ENCODE assay signal across 8 cellular contexts in the genomic region with DNA sequence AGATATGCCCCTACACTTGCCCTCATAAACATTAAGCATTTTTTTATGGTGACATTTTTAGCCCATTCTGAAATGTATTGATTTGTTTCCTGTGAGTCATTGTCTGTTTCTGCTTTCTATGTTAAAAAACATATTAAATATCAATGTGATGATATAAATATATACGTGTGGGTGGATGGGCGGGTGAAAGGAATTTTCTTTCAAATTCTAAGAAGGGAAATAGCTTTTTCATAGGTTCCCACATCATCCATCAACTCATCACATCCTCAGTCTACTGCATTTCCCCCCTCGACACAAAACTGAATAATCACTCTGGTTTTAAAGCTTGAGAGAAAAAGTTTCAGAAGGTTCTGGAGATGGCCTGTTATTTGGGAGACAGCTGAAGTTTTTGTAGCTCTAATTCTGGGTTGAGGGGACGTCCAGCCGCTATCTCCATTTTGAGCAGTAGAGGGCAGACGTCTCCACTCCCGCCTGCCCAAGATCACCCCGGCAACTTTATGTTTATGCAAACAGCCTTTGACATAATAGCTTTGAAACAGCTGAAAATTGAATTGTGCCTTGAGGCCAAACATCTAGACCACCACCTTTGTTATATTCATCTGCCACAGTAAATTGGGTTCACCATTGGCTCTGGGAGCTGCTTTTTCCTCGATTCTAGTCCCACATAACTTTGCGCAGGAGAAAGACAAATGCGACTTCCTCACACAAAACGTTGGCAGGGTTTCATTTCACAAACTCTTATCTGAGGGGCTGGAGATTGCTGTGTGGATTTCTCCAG.
A peak's percentile ranks its signal among the peaks of the same experiment; 100 is the strongest.
DNase-seq lines count a peak whose midpoint lies in the region; ATAC-seq, FAIRE-seq and TF ChIP-seq lines count a peak whose summit lies in the region.

No MANE protein-coding gene starts in this region.

- no peak overlapping the region for H3K27ac ChIP-seq in caudate nucleus (ENCODE audit: low read depth, low read length)
- no peak overlapping the region for H3K27ac ChIP-seq in keratinocyte (ENCODE audit: control insufficient read depth, insufficient read depth, low read length)

- no peak overlapping the region for H2AFZ ChIP-seq in keratinocyte (ENCODE audit: control insufficient read depth, low read length)

- no peak for ATAC-seq in GM21526 (IDR thresholded peaks at IDR 0.05; ENCODE audit: low FRiP score, unreplicated experiment)

- H3K36me3 ChIP-seq in H7 (replicated peaks; ENCODE audit: control insufficient read depth, insufficient read depth, low read length) (no peaks in the 10 kb centered on the region), keratinocyte (ENCODE audit: control insufficient read depth in 2 of 2, extremely low read depth in 1 of 2, insufficient read depth in 2 of 2, low read length in 2 of 2) (no peaks in the 10 kb centered on the region)

- H3K9me1 ChIP-seq in keratinocyte (ENCODE audit: control insufficient read depth, extremely low read depth, insufficient read depth, low read length), result no peaks in the 10 kb centered on the region

- H3K9ac ChIP-seq in keratinocyte (ENCODE audit: control insufficient read depth, extremely low read depth, insufficient read depth, low read length), result no peak overlapping the region

- dilution Hi-C loops in keratinocyte (cut with MboI; ENCODE audit: extremely low pct_ligation_motif_present, low sequenced_read_pairs), result no loop called here

- peak; percentile 81 to 91 (median 83) for TF ChIP-seq CTCF in keratinocyte (optimal IDR thresholded peaks at IDR 0.05 in 1 of 3, IDR thresholded peaks at IDR 0.05 in 1 of 3, conservative IDR thresholded peaks at IDR 0.05 in 1 of 3; ENCODE audit: extremely low read depth in 1 of 3, insufficient read depth in 2 of 3, low read length in 3 of 3)

- H3K4me1 ChIP-seq in keratinocyte (ENCODE audit: control insufficient read depth, extremely low read depth, insufficient read depth, low read length), result no peaks in the 10 kb centered on the region

- peak overlapping the region; percentile 22 for H3K4me2 ChIP-seq in keratinocyte (ENCODE audit: control insufficient read depth, extremely low read depth, insufficient read depth, low read depth, low read length)

- peak; percentile 65 for FAIRE-seq in keratinocyte (lab: Jason Lieb, UNC)

- H3K27me3 ChIP-seq in H7 (ENCODE audit: control insufficient read depth, insufficient read depth, low read length) (no peaks in the 10 kb centered on the region), keratinocyte (ENCODE audit: control insufficient read depth, extremely low read depth, insufficient read depth, low read length) (peaks cover 3% of the 10 kb centered on the region)

- DNase-seq in DMS53 (lab: John Stamatoyannopoulos, UW), result peak; percentile 89
- DNase-seq in H7, result peak; percentile 27
- peak; percentile 76 for DNase-seq in NCI-H146 (lab: John Stamatoyannopoulos, UW)
- DNase-seq in UCSD-AML1 (lab: John Stamatoyannopoulos, UW; ENCODE audit: unreplicated experiment), result peak; percentile 19
- DNase-seq in caudate nucleus (lab: John Stamatoyannopoulos, UW), result peak in 35 of 61 donors; percentile 0 to 48 (median 7)
- no peak for DNase-seq in keratinocyte (ENCODE audit: low read depth, low spot score)
- DNase-seq in stimulated activated CD4-positive, alpha-beta T cell treated with anti-CD3 and anti-CD28 coated beads, Interleukin-1b, Interleukin-23, amount 100 ng/mL, for 24 hours (ENCODE audit: low read depth in 4 of 4, low spot score in 1 of 4), result peak; percentile 1 to 27 (median 5)

- no peaks in the 10 kb centered on the region for H4K20me1 ChIP-seq in keratinocyte (ENCODE audit: control insufficient read depth, extremely low read depth, insufficient read depth, low read length)

- no peaks in the 10 kb centered on the region for H3K9me3 ChIP-seq in keratinocyte (ENCODE audit: control insufficient read depth, low read depth, low read length)

- H3K4me3 ChIP-seq in H7 (ENCODE audit: insufficient read depth, low read depth, low read length) (no peak overlapping the region), keratinocyte (ENCODE audit: control insufficient read depth in 2 of 3, extremely low read depth in 1 of 3, insufficient read depth in 2 of 3, low read depth in 1 of 3, low read length in 3 of 3) (no peak overlapping the region)

- H3K79me2 ChIP-seq in keratinocyte (ENCODE audit: control insufficient read depth, insufficient read depth, low read length), result no peaks in the 10 kb centered on the region
